16 cellular contexts compared by ENCODE assay signal in the genomic region with DNA sequence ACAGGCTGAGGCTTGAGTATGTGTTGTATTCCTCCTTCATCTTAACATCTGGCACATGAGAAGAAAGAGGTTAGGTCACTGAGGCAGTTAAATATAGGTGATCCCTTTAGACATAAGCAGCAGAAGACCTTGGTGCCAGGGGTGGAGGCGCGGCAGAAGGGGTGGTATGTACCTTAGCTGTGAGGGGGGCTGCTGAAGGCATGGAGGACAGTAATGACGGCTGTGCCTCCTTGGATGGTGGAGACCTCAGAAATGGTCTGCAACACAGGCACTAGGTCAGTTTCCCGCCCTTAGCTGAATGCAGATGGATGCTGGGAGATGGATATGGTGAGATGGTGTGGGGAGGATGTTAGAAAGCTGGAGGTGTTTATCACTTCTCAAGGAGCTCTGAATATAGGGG. TPM values are rescaled to one million over a fixed set of nuclear protein-coding genes. Genes with fewer than 3 reads are reported as not detected.
A peak's percentile ranks its signal among the peaks of the same experiment; 100 is the strongest.
DNase-seq lines count a peak whose midpoint lies in the region; ATAC-seq, FAIRE-seq and TF ChIP-seq lines count a peak whose summit lies in the region.
"Had no signal": no experiment of that assay in that cellular context is flagged by ENCODE, and none has a peak within 500 bp of the region (broad histone marks: within the 10 kb centered on the region; RNA-seq: fewer than 3 reads in every experiment).

No MANE protein-coding gene starts in this region.

- no peak overlapping the region for H3K14ac ChIP-seq in IMR-90 (replicated peaks; ENCODE audit: low read depth, low read length)

- no peaks in the 10 kb centered on the region for H3K27me3 Mint-ChIP-seq in CD4-positive, alpha-beta memory T cell
- H3K27me3 Mint-ChIP-seq in neural crest cell (ENCODE audit: low read depth) (no peaks in the 10 kb centered on the region), MCF 10A (ENCODE audit: insufficient read depth, unreplicated experiment) (no peaks in the 10 kb centered on the region)
- no peaks in the 10 kb centered on the region for H3K27me3 Mint-ChIP-seq in activated T-helper 1 cell treated with anti-CD3 and anti-CD28 coated beads, Interleukin-12 subunit alpha, Interleukin-12 subunit beta, Interleukin-2, Interleukin-4 antibody, amounts not matched to agents 30 ng/mL and 10 ng/mL and 1 ng/mL, durations not matched to agents 14 hours and 24 hours and 36 hours (ENCODE audit: insufficient read depth)
- H3K27me3 Mint-ChIP-seq: stimulated activated naive CD8-positive, alpha-beta T cell treated with anti-CD3 and anti-CD28 coated beads, Interleukin-15, Interleukin-2, amounts not matched to agents 100 ng/mL and 50 ng/mL, for 24 hours had no signal

- intact Hi-C loops in CD4-positive, alpha-beta memory T cell (cut with micrococcal nuclease): loop anchor here (2.0 kb wide), 1 partner anchor 27 kb away; no protein-coding TSS in a partner anchor
- intact Hi-C loops in IMR-90 (cut with micrococcal nuclease): no loop called here
- intact Hi-C loops in dorsolateral prefrontal cortex (cut with DNase I): loop anchor here in 1 of 2 donors (5.0 to 10.0 kb wide), 2 partner anchors 42 to 221 kb away; a partner anchor contains a TSS
- intact Hi-C loops in MCF 10A (cut with micrococcal nuclease): no loop called here
- intact Hi-C loops in activated T-helper 1 cell treated with anti-CD3 and anti-CD28 coated beads, Interleukin-12 subunit alpha, Interleukin-12 subunit beta, Interleukin-2, Interleukin-4 antibody, amounts not matched to agents 30 ng/mL and 10 ng/mL and 1 ng/mL, durations not matched to agents 14 hours and 24 hours and 36 hours (cut with micrococcal nuclease): loop anchor here (1.0 kb wide), 1 partner anchor 13 kb away; no protein-coding TSS in a partner anchor
- intact Hi-C loops in kidney (cut with DNase I): no loop called here

- no peak overlapping the region for H2AK5ac ChIP-seq in IMR-90 (ENCODE audit: low read depth, low read length)

- TF ChIP-seq POLR2A in IMR-90 (IDR thresholded peaks at IDR 0.05; ENCODE audit: low read depth, low read length): no peak

- no peak overlapping the region for H3K18ac ChIP-seq in IMR-90 (ENCODE audit: low read depth, low read length)

- no peak overlapping the region for H3K4me3 ChIP-seq in CD4-positive, alpha-beta memory T cell (ENCODE audit: low read length in 2 of 2)
- H3K4me3 ChIP-seq in IMR-90 (ENCODE audit: insufficient read depth, low read depth, low read length): no peak overlapping the region
- H3K4me3 ChIP-seq in dorsolateral prefrontal cortex: peak overlapping the region in 12 of 59 donors; percentile 6 to 97 (median 88)
- no peak overlapping the region for H3K4me3 ChIP-seq in kidney (ENCODE audit: low read length in 2 of 2)
- H3K4me3 ChIP-seq: vagina had no signal

- no peak for DNase-seq in CD4-positive, alpha-beta memory T cell
- DNase-seq in IMR-90 (no peak), dorsolateral prefrontal cortex (no peak), neural crest cell (ENCODE audit: low read depth, low spot score) (no peak), MCF 10A (ENCODE audit: unreplicated experiment) (no peak), kidney (no peak), NCI-H187 (lab: John Stamatoyannopoulos, UW) (no peak)
- no peak for DNase-seq in activated T-helper 1 cell treated with anti-CD3 and anti-CD28 coated beads, Interleukin-12 subunit alpha, Interleukin-12 subunit beta, Interleukin-2, Interleukin-4 antibody, amounts not matched to agents 30 ng/mL and 10 ng/mL and 1 ng/mL, durations not matched to agents 14 hours and 24 hours and 36 hours (ENCODE audit: low spot score)
- DNase-seq: activated CD4-positive, alpha-beta T cell treated with anti-CD3 and anti-CD28 coated beads, Interleukin-2, amount 50 U/mL, for 1 hour; anterior cingulate cortex; GF-D8; T-helper 9 cell had no signal

- H2BK120ac ChIP-seq in IMR-90 (ENCODE audit: low read depth, low read length): no peak overlapping the region

- H2BK5ac ChIP-seq in IMR-90 (ENCODE audit: low read depth, low read length, poor library complexity, severe bottlenecking): no peak overlapping the region

- H4K20me1 ChIP-seq in IMR-90 (ENCODE audit: insufficient read depth, low read length): peaks cover 40% of the 10 kb centered on the region

- H3K23ac ChIP-seq in IMR-90 (ENCODE audit: low read depth, low read length): no peak overlapping the region

- H3K4me1 ChIP-seq in CD4-positive, alpha-beta memory T cell (ENCODE audit: insufficient read depth, low read length): peaks cover 24% of the 10 kb centered on the region
- H3K4me1 ChIP-seq in IMR-90 (ENCODE audit: control insufficient read depth, insufficient read depth, low read length): peaks cover 16% of the 10 kb centered on the region
- H3K4me1 ChIP-seq in kidney (ENCODE audit: control insufficient read depth in 1 of 2, insufficient read depth in 1 of 2, low read depth in 1 of 2, low read length in 2 of 2): peaks cover 13 to 15% of the 10 kb centered on the region in 2 donors

- no peak overlapping the region for H3K56ac ChIP-seq in IMR-90 (ENCODE audit: extremely low read depth, insufficient read depth, low read length)

- peaks cover 12% of the 10 kb centered on the region for H3K9me1 ChIP-seq in IMR-90 (ENCODE audit: insufficient read depth, low read length)

- no peaks in the 10 kb centered on the region for H3K27me3 ChIP-seq in CD4-positive, alpha-beta memory T cell (ENCODE audit: insufficient read depth, low read length)
- H3K27me3 ChIP-seq in IMR-90 (ENCODE audit: control insufficient read depth, insufficient read depth, low read length): no peaks in the 10 kb centered on the region
- H3K27me3 ChIP-seq in dorsolateral prefrontal cortex: no peaks in the 10 kb centered on the region
- H3K27me3 ChIP-seq: vagina had no signal

- no peak overlapping the region for H2BK20ac ChIP-seq in IMR-90 (ENCODE audit: low read depth, low read length)

- in situ Hi-C loops in IMR-90 (cut with MboI; ENCODE audit: low sequenced_read_pairs): no loop called here

- peak overlapping the region; percentile 5 for H3K27ac ChIP-seq in CD4-positive, alpha-beta memory T cell (ENCODE audit: low read depth, low read length)
- H3K27ac ChIP-seq in IMR-90 (ENCODE audit: insufficient read depth, low read length): peak overlapping the region; percentile 6; the same call in 1 of the 2 replicates
- peak overlapping the region in 36 of 59 donors; percentile 6 to 100 (median 98) for H3K27ac ChIP-seq in dorsolateral prefrontal cortex
- no peak overlapping the region for H3K27ac ChIP-seq in kidney (ENCODE audit: low read depth in 2 of 2, low read length in 2 of 2)
- H3K27ac ChIP-seq: parathyroid adenoma, vagina had no signal

- H3K9me3 Mint-ChIP-seq in CD4-positive, alpha-beta memory T cell: peaks cover 0 to 2% (median 0%) of the 10 kb centered on the region in 8 donors
- H3K9me3 Mint-ChIP-seq in neural crest cell (no peaks in the 10 kb centered on the region), MCF 10A (ENCODE audit: unreplicated experiment) (no peaks in the 10 kb centered on the region)
- no peaks in the 10 kb centered on the region for H3K9me3 Mint-ChIP-seq in activated T-helper 1 cell treated with anti-CD3 and anti-CD28 coated beads, Interleukin-12 subunit alpha, Interleukin-12 subunit beta, Interleukin-2, Interleukin-4 antibody, amounts not matched to agents 30 ng/mL and 10 ng/mL and 1 ng/mL, durations not matched to agents 14 hours and 24 hours and 36 hours
- H3K9me3 Mint-ChIP-seq: stimulated activated naive CD8-positive, alpha-beta T cell treated with anti-CD3 and anti-CD28 coated beads, Interleukin-15, Interleukin-2, amounts not matched to agents 100 ng/mL and 50 ng/mL, for 24 hours had no signal

- peaks cover 27% of the 10 kb centered on the region for H3K36me3 ChIP-seq in CD4-positive, alpha-beta memory T cell (ENCODE audit: insufficient read depth, low read length)
- H3K36me3 ChIP-seq in IMR-90 (ENCODE audit: control insufficient read depth, insufficient read depth, low read length) (peaks cover 33% of the 10 kb centered on the region), kidney (ENCODE audit: control insufficient read depth in 1 of 2, insufficient read depth in 2 of 2, low read length in 2 of 2) (peaks cover 7 to 22% of the 10 kb centered on the region in 2 donors)

- H2AFZ ChIP-seq in IMR-90 (replicated peaks; ENCODE audit: low read length, poor library complexity): no peak overlapping the region
- H2AFZ ChIP-seq: parathyroid adenoma had no signal

- no CpG with 5 or more reads among the region's 4 CpGs for WGBS in IMR-90 (ENCODE audit: extremely low coverage in 2 of 2, insufficient read length in 1 of 2), 2 experiments

- no peaks in the 10 kb centered on the region for H3K9me3 ChIP-seq in CD4-positive, alpha-beta memory T cell (ENCODE audit: control insufficient read depth in 1 of 2, low read length in 2 of 2)
- H3K9me3 ChIP-seq in IMR-90 (ENCODE audit: control insufficient read depth, insufficient read depth, low read length): no peaks in the 10 kb centered on the region
- H3K9me3 ChIP-seq in kidney (ENCODE audit: control insufficient read depth in 1 of 2, low read length in 2 of 2): no peaks in the 10 kb centered on the region
- H3K9me3 ChIP-seq: vagina had no signal

- H3K79me1 ChIP-seq in IMR-90 (ENCODE audit: low read depth in 1 of 2, low read length in 2 of 2): peaks cover 20 to 66% of the 10 kb centered on the region in 2 experiments; a peak in 3 of 4 replicates

- CTCF ChIA-PET in CD4-positive, alpha-beta memory T cell (lab: Charles Lee; ENCODE audit: partially characterized antibody): interaction anchor here (0.9 to 1.8 kb wide), 4 partner anchors 13 to 44 kb away, joined by 3 to 14 read pairs (median 4); no protein-coding TSS in a partner anchor
- CTCF ChIA-PET in IMR-90 (lab: Yijun Ruan, JAX) (no interaction called here), MCF 10A (lab: Yijun Ruan, JAX) (interaction anchor here (0.7 to 0.9 kb wide), 2 partner anchors 24 to 244 kb away, joined by 3 to 5 read pairs; no protein-coding TSS in a partner anchor)

- H3K36me3 Mint-ChIP-seq in CD4-positive, alpha-beta memory T cell: peaks cover 8 to 57% of the 10 kb centered on the region in 2 donors
- H3K36me3 Mint-ChIP-seq in neural crest cell (ENCODE audit: low read depth): peaks cover 12% of the 10 kb centered on the region
- H3K36me3 Mint-ChIP-seq in MCF 10A (ENCODE audit: insufficient read depth, unreplicated experiment): peaks cover 83% of the 10 kb centered on the region
- H3K36me3 Mint-ChIP-seq in activated T-helper 1 cell treated with anti-CD3 and anti-CD28 coated beads, Interleukin-12 subunit alpha, Interleukin-12 subunit beta, Interleukin-2, Interleukin-4 antibody, amounts not matched to agents 30 ng/mL and 10 ng/mL and 1 ng/mL, durations not matched to agents 14 hours and 24 hours and 36 hours (ENCODE audit: low read depth): peaks cover 29% of the 10 kb centered on the region

- peaks cover 13 to 28% (median 19%) of the 10 kb centered on the region in 4 donors for H3K4me1 Mint-ChIP-seq in CD4-positive, alpha-beta memory T cell
- H3K4me1 Mint-ChIP-seq in neural crest cell: peaks cover 64% of the 10 kb centered on the region
- H3K4me1 Mint-ChIP-seq in MCF 10A (ENCODE audit: insufficient read depth, unreplicated experiment): peaks cover 24% of the 10 kb centered on the region
- H3K4me1 Mint-ChIP-seq in activated T-helper 1 cell treated with anti-CD3 and anti-CD28 coated beads, Interleukin-12 subunit alpha, Interleukin-12 subunit beta, Interleukin-2, Interleukin-4 antibody, amounts not matched to agents 30 ng/mL and 10 ng/mL and 1 ng/mL, durations not matched to agents 14 hours and 24 hours and 36 hours (ENCODE audit: low read depth): peaks cover 24% of the 10 kb centered on the region

- peak overlapping the region; percentile 68 to 89 (median 84) for H3K27ac Mint-ChIP-seq in CD4-positive, alpha-beta memory T cell
- H3K27ac Mint-ChIP-seq in neural crest cell (ENCODE audit: unreplicated experiment) (no peak overlapping the region), MCF 10A (ENCODE audit: low read depth, unreplicated experiment) (no peak overlapping the region)
- H3K27ac Mint-ChIP-seq in activated T-helper 1 cell treated with anti-CD3 and anti-CD28 coated beads, Interleukin-12 subunit alpha, Interleukin-12 subunit beta, Interleukin-2, Interleukin-4 antibody, amounts not matched to agents 30 ng/mL and 10 ng/mL and 1 ng/mL, durations not matched to agents 14 hours and 24 hours and 36 hours: no peak overlapping the region
- H3K27ac Mint-ChIP-seq: stimulated activated naive CD8-positive, alpha-beta T cell treated with anti-CD3 and anti-CD28 coated beads, Interleukin-15, Interleukin-2, amounts not matched to agents 100 ng/mL and 50 ng/mL, for 24 hours had no signal

- peak overlapping the region in 5 of 8 donors; percentile 7 to 26 (median 25) for H3K4me3 Mint-ChIP-seq in CD4-positive, alpha-beta memory T cell
- H3K4me3 Mint-ChIP-seq in neural crest cell (peak overlapping the region; percentile 70), MCF 10A (ENCODE audit: unreplicated experiment) (no peak overlapping the region)
- no peak overlapping the region for H3K4me3 Mint-ChIP-seq in activated T-helper 1 cell treated with anti-CD3 and anti-CD28 coated beads, Interleukin-12 subunit alpha, Interleukin-12 subunit beta, Interleukin-2, Interleukin-4 antibody, amounts not matched to agents 30 ng/mL and 10 ng/mL and 1 ng/mL, durations not matched to agents 14 hours and 24 hours and 36 hours
- H3K4me3 Mint-ChIP-seq: stimulated activated naive CD8-positive, alpha-beta T cell treated with anti-CD3 and anti-CD28 coated beads, Interleukin-15, Interleukin-2, amounts not matched to agents 100 ng/mL and 50 ng/mL, for 24 hours had no signal

- POLR2A ChIA-PET in CD4-positive, alpha-beta memory T cell (lab: Charles Lee; ENCODE audit: partially characterized antibody): interaction anchor here (1.6 to 3.6 kb wide), 3 partner anchors 38 to 73 kb away, joined by 3 to 18 read pairs (median 7); a partner anchor contains a TSS
- POLR2A ChIA-PET in IMR-90 (lab: Charles Lee; ENCODE audit: unreplicated experiment) (no interaction called here), MCF 10A (lab: Yijun Ruan, JAX) (interaction anchor here (0.9 to 1.4 kb wide), 5 partner anchors 8 to 72 kb away, joined by 3 to 5 read pairs (median 3); no protein-coding TSS in a partner anchor)

- no peak for FAIRE-seq in kidney (lab: Jason Lieb, UNC)
- FAIRE-seq: colon had no signal

- no peak for TF ChIP-seq RAD21 in IMR-90 (IDR thresholded peaks at IDR 0.05; ENCODE audit: low read length)

- no peak overlapping the region for H3K4ac ChIP-seq in IMR-90 (ENCODE audit: low read depth, low read length)

- H4K91ac ChIP-seq in IMR-90 (ENCODE audit: insufficient read depth, low read depth, low read length): no peak overlapping the region

- ATAC-seq in IMR-90 (ENCODE audit: low read depth): no peak

- no peak overlapping the region for H3K4me2 ChIP-seq in IMR-90 (ENCODE audit: low read depth, low read length)

- H3K9ac ChIP-seq in IMR-90 (ENCODE audit: low read depth, low read length) (no peak overlapping the region), kidney (ENCODE audit: low read length in 2 of 2) (no peak overlapping the region)
- H3K9ac ChIP-seq: parathyroid adenoma had no signal

- dilution Hi-C loops in IMR-90 (cut with HindIII; ENCODE audit: low sequenced_read_pairs, unreplicated experiment): no loop called here

- no peak overlapping the region for H2BK15ac ChIP-seq in IMR-90 (ENCODE audit: low read depth, low read length)

- H2AK9ac ChIP-seq in IMR-90 (replicated peaks; ENCODE audit: low read depth, low read length, poor library complexity): no peak overlapping the region

- no peak overlapping the region for H4K5ac ChIP-seq in IMR-90 (ENCODE audit: low read depth, low read length)

- BruUV-seq in IMR-90 (replicated peaks; lab: Mats Ljungman, UMichigan): no TSS peak
- BruUV-seq in MCF 10A (replicated peaks; lab: Mats Ljungman, UMichigan): no TSS peak

- TF ChIP-seq CTCF in IMR-90 (conservative IDR thresholded peaks at IDR 0.05; ENCODE audit: low read depth, low read length): no peak
- TF ChIP-seq CTCF in dorsolateral prefrontal cortex (IDR thresholded peaks at IDR 0.05 in 54 of 56, conservative IDR thresholded peaks at IDR 0.05 in 2 of 56; ENCODE audit: low read depth in 1 of 56, partially characterized antibody in 56 of 56): no peak
- no peak for TF ChIP-seq CTCF in neural crest cell (conservative IDR thresholded peaks at IDR 0.05)
- no peak for TF ChIP-seq CTCF in MCF 10A (IDR thresholded peaks at IDR 0.05; ENCODE audit: unreplicated experiment)
- TF ChIP-seq CTCF in kidney (IDR thresholded peaks at IDR 0.05; ENCODE audit: borderline replicate concordance, extremely low read depth, insufficient read depth): no peak

- no peak overlapping the region for H4K8ac ChIP-seq in IMR-90 (ENCODE audit: low read depth in 2 of 2, low read length in 2 of 2)

RNA-seq across cellular contexts. Expression of a gene that starts 1.5 kb away (rescaled TPM):
- 10 to 100 TPM; 53.3 to 59.3 TPM for total RNA-seq in CD4-positive, alpha-beta memory T cell
- polyA plus RNA-seq in CD4-positive, alpha-beta memory T cell: 10 to 100 TPM; 47.8 to 56.3 TPM
- 6.5 and 7.5 TPM in 2 replicates for total RNA-seq in IMR-90 (2012; rRNA removed)
- polyA plus RNA-seq in IMR-90 (2012; rRNA removed): 21.0 and 28.2 TPM in 2 replicates
- 22.6 and 27.0 TPM in 2 replicates for polyA plus RNA-seq in IMR-90 (2012; cell fraction: cytosol; rRNA removed)
- 13.7 and 19.3 TPM in 2 replicates for polyA plus RNA-seq in IMR-90 (2012; cell fraction: nucleus; rRNA removed; ENCODE audit: low replicate concordance)
- 100 to 1,000 TPM in 119 of 120 experiments, 10 to 100 TPM in 1; 87.5 to 250 (median 176) TPM for total RNA-seq in dorsolateral prefrontal cortex
- 94.4 and 97.4 TPM in 2 replicates for total RNA-seq in neural crest cell
- 43.3 and 46.3 TPM in 2 replicates for total RNA-seq in MCF 10A (2022)
- 29.7 and 30.6 TPM in 2 replicates for total RNA-seq in activated T-helper 1 cell treated with anti-CD3 and anti-CD28 coated beads, Interleukin-12 subunit alpha, Interleukin-12 subunit beta, Interleukin-2, Interleukin-4 antibody, amounts not matched to agents 30 ng/mL and 10 ng/mL and 1 ng/mL, durations not matched to agents 14 hours and 24 hours and 36 hours
- 53.1 TPM for total RNA-seq in kidney
- polyA plus RNA-seq in kidney (ENCODE audit: insufficient read depth, low read depth, low replicate concordance): 34.6 TPM

Comparison
In these comparisons a context has a peak if more than half of its experiments do, and no peak if none do; other contexts are left out.
1. H3K27ac ChIP-seq: peak in CD4-positive, alpha-beta memory T cell (single experiment), IMR-90 (single experiment) and dorsolateral prefrontal cortex (36 of 59); none in kidney (0 of 2).
2. H3K27ac Mint-ChIP-seq: peak in CD4-positive, alpha-beta memory T cell (7 of 7); none in neural crest cell (single experiment), MCF 10A (single experiment) and activated T-helper 1 cell treated with anti-CD3 and anti-CD28 coated beads, Interleukin-12 subunit alpha, Interleukin-12 subunit beta, Interleukin-2, Interleukin-4 antibody, amounts not matched to agents 30 ng/mL and 10 ng/mL and 1 ng/mL, durations not matched to agents 14 hours and 24 hours and 36 hours (single experiment).
3. H3K4me3 Mint-ChIP-seq: peak in CD4-positive, alpha-beta memory T cell (5 of 8) and neural crest cell (single experiment); none in MCF 10A (single experiment) and activated T-helper 1 cell treated with anti-CD3 and anti-CD28 coated beads, Interleukin-12 subunit alpha, Interleukin-12 subunit beta, Interleukin-2, Interleukin-4 antibody, amounts not matched to agents 30 ng/mL and 10 ng/mL and 1 ng/mL, durations not matched to agents 14 hours and 24 hours and 36 hours (single experiment).
4. intact Hi-C loops: an anchor here in CD4-positive, alpha-beta memory T cell (2.0 kb wide) and activated T-helper 1 cell treated with anti-CD3 and anti-CD28 coated beads, Interleukin-12 subunit alpha, Interleukin-12 subunit beta, Interleukin-2, Interleukin-4 antibody, amounts not matched to agents 30 ng/mL and 10 ng/mL and 1 ng/mL, durations not matched to agents 14 hours and 24 hours and 36 hours (1.0 kb wide); none called in IMR-90, MCF 10A and kidney.